ENCODE assay signal across 8 cellular contexts in the genomic region with DNA sequence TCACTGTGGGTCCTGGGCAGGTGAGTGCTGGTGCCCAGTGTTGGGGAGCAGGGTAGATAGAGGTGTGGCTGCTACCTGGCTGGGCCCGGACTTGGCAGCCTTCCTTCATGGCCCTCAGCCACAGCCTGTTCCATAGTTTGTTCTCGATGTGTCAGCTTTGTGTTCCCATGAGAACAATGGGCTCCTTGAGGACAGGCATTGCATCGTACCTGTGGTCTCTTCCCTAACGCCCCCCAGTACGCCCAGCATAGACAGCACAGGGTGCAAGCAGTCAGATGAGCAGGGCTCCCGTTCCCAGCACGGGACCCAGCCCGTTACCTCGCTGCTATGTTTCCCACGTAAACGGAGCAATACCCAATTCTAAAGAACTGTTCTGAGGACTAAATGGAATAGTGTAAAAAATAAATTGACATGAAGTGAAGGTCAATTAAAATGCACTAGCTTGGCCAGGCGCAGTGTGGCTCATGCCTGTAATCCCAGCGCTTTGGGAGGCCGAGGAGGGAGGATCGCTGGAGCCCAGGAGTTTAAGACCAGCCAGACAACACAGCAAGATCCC. TPM values are rescaled to one million over a fixed set of nuclear protein-coding genes. Genes with fewer than 3 reads are reported as not detected.
DNase-seq lines count a peak whose midpoint lies in the region; ATAC-seq, FAIRE-seq and TF ChIP-seq lines count a peak whose summit lies in the region.

No MANE protein-coding gene starts in this region.

- 42% methylated on average over 15 of the region's 15 CpGs for WGBS in HepG2 (ENCODE audit: low lambda C conversion rate)
- 64% methylated on average over 15 of the region's 15 CpGs for WGBS in suprapubic skin

- ATAC-seq in HepG2 (no peak), HG02623 (IDR thresholded peaks at IDR 0.05; ENCODE audit: unreplicated experiment) (no peak), HG03520 (IDR thresholded peaks at IDR 0.05; ENCODE audit: unreplicated experiment) (no peak)

- TF ChIP-seq POLR2A in HepG2 (IDR thresholded peaks at IDR 0.05; ENCODE audit: insufficient read depth in 1 of 2, low read depth in 2 of 2, low read length in 2 of 2): 0 out of 4 replicates have a peak, but pooled peaks of 1 of the 2 experiments have one; percentile 14
- TF ChIP-seq POLR2A in suprapubic skin (IDR thresholded peaks at IDR 0.05): no peak

- POLR2A ChIA-PET in HepG2 (lab: Yijun Ruan, JAX): interaction anchor here (1.0 to 2.6 kb wide), 3 partner anchors 9 to 199 kb away, joined by 3 to 17 read pairs (median 7); no protein-coding TSS in a partner anchor

- no peak for FAIRE-seq in HepG2 (lab: Jason Lieb, UNC)

- H3K4me3 ChIP-seq in adipocyte (ENCODE audit: low read length) (peak overlapping the region; percentile 99), HepG2 (replicated peaks in 1 of 3; ENCODE audit: insufficient read depth in 1 of 3, low read depth in 2 of 3, low read length in 3 of 3) (peak overlapping the region; percentile 78 to 95 (median 81)), suprapubic skin (peak overlapping the region; percentile 90)

- TF ChIP-seq CTCF in HepG2 (CRISPR knock-in tag; IDR thresholded peaks at IDR 0.05) (no peak), suprapubic skin (IDR thresholded peaks at IDR 0.05) (no peak)

- BruUV-seq in HepG2 (replicated peaks; lab: Mats Ljungman, UMichigan): TSS peak; percentile 88

- peak overlapping the region; percentile 37 for H2AFZ ChIP-seq in HepG2 (ENCODE audit: low read length)

- H3K27me3 ChIP-seq in adipocyte (replicated peaks; ENCODE audit: control insufficient read depth, insufficient read depth, low read length): peaks cover 4% of the 10 kb centered on the region
- no peaks in the 10 kb centered on the region; a peak in 1 of 5 replicates for H3K27me3 ChIP-seq in HepG2 (ENCODE audit: control insufficient read depth in 1 of 2, insufficient read depth in 2 of 2, low read length in 2 of 2)
- peaks cover 5% of the 10 kb centered on the region for H3K27me3 ChIP-seq in suprapubic skin

- peak overlapping the region; percentile 87 for H3K4me3 Mint-ChIP-seq in T-helper 2 cell treated with Interferon-gamma antibody and Interleukin-4, amounts not matched to agents 5 μg/mL and 100 μg/mL, for 36 hours

- CTCF ChIA-PET in HepG2 (lab: Yijun Ruan, JAX; ENCODE audit: low intra/inter-chr PET ratio, low total read pairs): no interaction called here

- peaks cover 32% of the 10 kb centered on the region for H3K4me1 Mint-ChIP-seq in T-helper 2 cell treated with Interferon-gamma antibody and Interleukin-4, amounts not matched to agents 5 μg/mL and 100 μg/mL, for 36 hours (ENCODE audit: low read depth)

- no peak for DNase-seq in T-helper 2 cell treated with Interferon-gamma antibody and Interleukin-4, amounts not matched to agents 5 μg/mL and 100 μg/mL, for 36 hours (ENCODE audit: low spot score)
- DNase-seq in T-helper 2 cell (no peak), adipocyte (ENCODE audit: low read depth) (no peak), HepG2 (ENCODE audit: low spot score) (peak; percentile 40), suprapubic skin (ENCODE audit: low spot score in 2 of 2) (peak in 1 of 2 donors; percentile 65)
- DNase-seq in activated effector memory CD4-positive, alpha-beta T cell treated with anti-CD3 and anti-CD28 coated beads, Interleukin-2, amount 50 U/mL, for 16 hours: no peak

- intact Hi-C loops in HepG2 (cut with micrococcal nuclease; ENCODE audit: unreplicated experiment): no loop called here

- peaks cover 46% of the 10 kb centered on the region for H3K79me2 ChIP-seq in HepG2 (ENCODE audit: insufficient read depth, low read length)

- H3K27ac ChIP-seq in HepG2 (ENCODE audit: extremely low read length, insufficient read depth, low read length) (peak overlapping the region; percentile 70), suprapubic skin (peak overlapping the region; percentile 88)

- H3K27ac Mint-ChIP-seq in T-helper 2 cell treated with Interferon-gamma antibody and Interleukin-4, amounts not matched to agents 5 μg/mL and 100 μg/mL, for 36 hours: peak overlapping the region; percentile 80

- peak overlapping the region; percentile 89 for H3K4me2 ChIP-seq in HepG2 (ENCODE audit: low read depth, low read length)

- H3K36me3 ChIP-seq in adipocyte (ENCODE audit: control insufficient read depth, insufficient read depth, low read length, severe bottlenecking) (peaks cover 6% of the 10 kb centered on the region), HepG2 (replicated peaks in 1 of 2; ENCODE audit: control insufficient read depth in 1 of 2, insufficient read depth in 2 of 2, low read length in 2 of 2) (peaks cover 2 to 16% of the 10 kb centered on the region in 2 experiments; a peak in 4 of 5 replicates), suprapubic skin (peaks cover 9% of the 10 kb centered on the region)

- TF ChIP-seq RAD21 in HepG2 (CRISPR knock-in tag; IDR thresholded peaks at IDR 0.05): no peak

- H3K4me1 ChIP-seq in adipocyte (ENCODE audit: control insufficient read depth, insufficient read depth, low read length): peaks cover 20% of the 10 kb centered on the region
- H3K4me1 ChIP-seq in HepG2 (ENCODE audit: insufficient read depth, low read length): peaks cover 67% of the 10 kb centered on the region
- H3K4me1 ChIP-seq in suprapubic skin: peaks cover 36% of the 10 kb centered on the region

- H3K27me3 Mint-ChIP-seq in T-helper 2 cell treated with Interferon-gamma antibody and Interleukin-4, amounts not matched to agents 5 μg/mL and 100 μg/mL, for 36 hours (ENCODE audit: low read depth): no peaks in the 10 kb centered on the region

- H3K9ac ChIP-seq in adipocyte (ENCODE audit: low read length) (peak overlapping the region; percentile 95), HepG2 (ENCODE audit: insufficient read depth, low read depth, low read length) (peak overlapping the region; percentile 88)

- H3K36me3 Mint-ChIP-seq in T-helper 2 cell treated with Interferon-gamma antibody and Interleukin-4, amounts not matched to agents 5 μg/mL and 100 μg/mL, for 36 hours (ENCODE audit: low read depth): peaks cover 2% of the 10 kb centered on the region

- H3K9me3 ChIP-seq in adipocyte (ENCODE audit: control insufficient read depth, low read length): no peaks in the 10 kb centered on the region
- H3K9me3 ChIP-seq in HepG2 (ENCODE audit: low read length): no peaks in the 10 kb centered on the region
- H3K9me3 ChIP-seq in suprapubic skin: no peaks in the 10 kb centered on the region

- H3K9me3 Mint-ChIP-seq in T-helper 2 cell treated with Interferon-gamma antibody and Interleukin-4, amounts not matched to agents 5 μg/mL and 100 μg/mL, for 36 hours: no peaks in the 10 kb centered on the region

- TF ChIP-seq EP300 in HepG2 (IDR thresholded peaks at IDR 0.05; ENCODE audit: low read depth in 2 of 2, low read length in 2 of 2) (no peak), HepG2 (CRISPR knock-in tag; IDR thresholded peaks at IDR 0.05; ENCODE audit: borderline replicate concordance) (no peak), suprapubic skin (IDR thresholded peaks at IDR 0.05) (no peak)

- in situ Hi-C loops in HepG2 (cut with HindIII; ENCODE audit: extremely low pct_ligation_motif_present, low pct_unique_long_range_greater_than_20kb): no loop called here

- peaks cover 7% of the 10 kb centered on the region for H4K20me1 ChIP-seq in HepG2 (ENCODE audit: insufficient read depth, low read length)

RNA-seq across cellular contexts. Expression of a gene that starts 0.8 kb away (rescaled TPM):
- 47.1 and 51.5 TPM in 2 replicates for total RNA-seq in HepG2 (2016; rRNA removed; fragmentation: Illumina TruSeq; extraction: Trizol)
- 43.4 and 50.9 TPM in 2 replicates for total RNA-seq in HepG2 (2016; cell fraction: cytosol; rRNA removed; fragmentation: Illumina TruSeq; extraction: Trizol; ENCODE audit: low read depth)
- 51.9 and 55.4 TPM in 2 replicates for total RNA-seq in HepG2 (2016; cell fraction: insoluble cytoplasmic fraction; rRNA removed; fragmentation: Illumina TruSeq; extraction: Trizol)
- total RNA-seq in HepG2 (2016; cell fraction: membrane; rRNA removed; fragmentation: Illumina TruSeq; extraction: Trizol): 31.2 and 37.8 TPM in 2 replicates
- 17.3 and 20.5 TPM in 2 replicates for total RNA-seq in HepG2 (2016; cell fraction: nucleus; rRNA removed; fragmentation: Illumina TruSeq; extraction: Trizol)
- polyA plus RNA-seq in HepG2 (2011; rRNA removed): 21.0 and 22.6 TPM in 2 replicates
- polyA plus RNA-seq in HepG2 (2011; cell fraction: cytosol; rRNA removed): 32.4 and 47.0 TPM in 2 replicates
- polyA plus RNA-seq in HepG2 (2011; cell fraction: nucleus; rRNA removed): 22.9 and 26.2 TPM in 2 replicates
- polyA plus RNA-seq in HepG2 (2012): 22.9 TPM in 2 replicates
- polyA plus RNA-seq in HepG2 (2016; cell fraction: cytosol; fragmentation: Illumina TruSeq; extraction: Trizol; ENCODE audit: low read depth): 43.3 and 45.1 TPM in 2 replicates
- polyA plus RNA-seq in HepG2 (2016; cell fraction: insoluble cytoplasmic fraction; fragmentation: Illumina TruSeq; extraction: Trizol; ENCODE audit: low read depth): 53.9 and 57.5 TPM in 2 replicates
- polyA plus RNA-seq in HepG2 (2016; cell fraction: membrane; fragmentation: Illumina TruSeq; extraction: Trizol; ENCODE audit: low read depth): 27.6 and 29.8 TPM in 2 replicates
- 35.4 and 41.4 TPM in 2 replicates for polyA plus RNA-seq in HepG2 (2016; cell fraction: nucleus; fragmentation: Illumina TruSeq; extraction: Trizol; ENCODE audit: insufficient read depth, low read depth)
- polyA minus RNA-seq in HepG2 (2011; rRNA and poly(A)+ RNA removed; ENCODE audit: low replicate concordance): 14.1 and 17.2 TPM in 2 replicates
- polyA minus RNA-seq in HepG2 (2011; cell fraction: cytosol; rRNA and poly(A)+ RNA removed): 15.8 and 22.1 TPM in 2 replicates
- polyA minus RNA-seq in HepG2 (2011; cell fraction: nucleus; rRNA and poly(A)+ RNA removed): 5.8 and 8.6 TPM in 2 replicates
- 10 to 100 TPM; 13.4 to 16.9 (median 14.4) TPM for total RNA-seq in suprapubic skin

RNA-seq across cellular contexts. Expression of a gene that starts 18.4 kb away (rescaled TPM):
- 1.6 and 4.2 TPM in 2 replicates for total RNA-seq in HepG2 (2016; rRNA removed; fragmentation: Illumina TruSeq; extraction: Trizol)
- total RNA-seq in HepG2 (2016; cell fraction: cytosol; rRNA removed; fragmentation: Illumina TruSeq; extraction: Trizol; ENCODE audit: low read depth): 0.71 and 0.91 TPM in 2 replicates
- total RNA-seq in HepG2 (2016; cell fraction: insoluble cytoplasmic fraction; rRNA removed; fragmentation: Illumina TruSeq; extraction: Trizol): 2.3 and 3.5 TPM in 2 replicates
- total RNA-seq in HepG2 (2016; cell fraction: membrane; rRNA removed; fragmentation: Illumina TruSeq; extraction: Trizol): 1.2 and 1.9 TPM in 2 replicates
- total RNA-seq in HepG2 (2016; cell fraction: nucleus; rRNA removed; fragmentation: Illumina TruSeq; extraction: Trizol): 6.5 and 6.6 TPM in 2 replicates
- polyA plus RNA-seq in HepG2 (2011; rRNA removed): 18.0 and 26.4 TPM in 2 replicates
- polyA plus RNA-seq in HepG2 (2011; cell fraction: cytosol; rRNA removed): 22.3 and 25.2 TPM in 2 replicates
- polyA plus RNA-seq in HepG2 (2011; cell fraction: nucleus; rRNA removed): 63.6 and 64.3 TPM in 2 replicates
- 28.1 and 37.9 TPM in 2 replicates for polyA plus RNA-seq in HepG2 (2012)
- polyA plus RNA-seq in HepG2 (2016; cell fraction: cytosol; fragmentation: Illumina TruSeq; extraction: Trizol; ENCODE audit: low read depth): 0.53 and 1.0 TPM in 2 replicates
- 2.2 and 2.5 TPM in 2 replicates for polyA plus RNA-seq in HepG2 (2016; cell fraction: insoluble cytoplasmic fraction; fragmentation: Illumina TruSeq; extraction: Trizol; ENCODE audit: low read depth)
- polyA plus RNA-seq in HepG2 (2016; cell fraction: membrane; fragmentation: Illumina TruSeq; extraction: Trizol; ENCODE audit: low read depth): 1.3 and 1.5 TPM in 2 replicates
- 5.9 and 7.0 TPM in 2 replicates for polyA plus RNA-seq in HepG2 (2016; cell fraction: nucleus; fragmentation: Illumina TruSeq; extraction: Trizol; ENCODE audit: insufficient read depth, low read depth)
- polyA minus RNA-seq in HepG2 (2011; rRNA and poly(A)+ RNA removed; ENCODE audit: low replicate concordance): 1.4 and 26.8 TPM in 2 replicates
- polyA minus RNA-seq in HepG2 (2011; cell fraction: cytosol; rRNA and poly(A)+ RNA removed): 11.9 and 12.6 TPM in 2 replicates
- 10.0 and 14.7 TPM in 2 replicates for polyA minus RNA-seq in HepG2 (2011; cell fraction: nucleus; rRNA and poly(A)+ RNA removed)
- 10 to 100 TPM; 11.2 to 18.8 (median 15.3) TPM for total RNA-seq in suprapubic skin
